In the genomic region with DNA sequence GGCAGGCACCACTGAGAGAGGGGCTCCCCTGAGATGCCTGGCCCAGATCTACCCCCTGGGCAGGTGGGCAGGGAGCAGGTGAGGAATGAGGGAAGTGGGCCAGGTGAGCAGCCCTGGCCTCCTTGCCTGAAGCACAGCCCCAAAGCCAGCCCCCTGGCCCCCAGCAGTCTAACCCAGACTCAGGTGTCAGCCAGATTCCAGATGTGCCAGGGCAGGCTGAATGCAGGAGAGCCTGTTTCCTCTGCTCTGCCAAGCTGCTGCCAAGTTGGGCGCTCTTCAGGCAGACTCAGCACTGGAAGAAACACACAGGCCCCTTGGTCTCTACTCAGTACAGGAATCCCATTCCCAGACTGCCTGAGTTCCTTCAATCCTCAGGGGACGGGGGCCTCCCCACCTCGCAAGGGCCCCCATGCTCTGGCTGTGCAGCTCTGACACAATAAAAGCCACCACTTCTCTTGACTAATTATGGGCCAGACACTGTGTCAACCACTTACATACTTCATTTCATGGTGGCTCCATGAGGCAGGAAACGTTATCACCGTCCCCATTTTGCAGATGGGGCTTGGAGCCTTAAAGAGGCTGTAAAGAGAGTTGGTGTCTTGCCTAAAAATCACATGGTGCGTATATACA, we compare ENCODE assay signal across 16 cellular contexts. TPM values are rescaled to one million over a fixed set of nuclear protein-coding genes. Genes with fewer than 3 reads are reported as not detected.
"Had no signal": no experiment of that assay in that cellular context is flagged by ENCODE, and none has a peak within 500 bp of the region (broad histone marks: within the 10 kb centered on the region; RNA-seq: fewer than 3 reads in every experiment).

No MANE protein-coding gene starts in this region.

- H3K27me3 ChIP-seq: ascending aorta, colonic mucosa, heart left ventricle, vagina had no signal

- H3K4me1 ChIP-seq: colonic mucosa, psoas muscle had no signal

- H3K36me3 ChIP-seq: ascending aorta, colonic mucosa, gastroesophageal sphincter, heart left ventricle, vagina, WERI-Rb-1 had no signal

- H3K9me3 ChIP-seq: ascending aorta, colonic mucosa, gastroesophageal sphincter, heart left ventricle, mucosa of descending colon, psoas muscle, vagina had no signal

- H3K4me3 ChIP-seq: ascending aorta, colonic mucosa, gastroesophageal sphincter, heart left ventricle, mucosa of descending colon, psoas muscle, skin epidermis, vagina had no signal

- H3K27ac ChIP-seq: ascending aorta, colonic mucosa, gastroesophageal sphincter, heart left ventricle, psoas muscle, vagina, WERI-Rb-1 had no signal

- ATAC-seq: activated CD4-positive, alpha-beta T cell treated with anti-CD3 and anti-CD28 coated beads for 36 hours; gastroesophageal sphincter; mucosa of descending colon; psoas muscle; right cardiac atrium had no signal

- DNase-seq: activated CD4-positive, alpha-beta T cell treated with anti-CD3 and anti-CD28 coated beads for 36 hours; activated CD4-positive, alpha-beta T cell treated with anti-CD3 and anti-CD28 coated beads, Interleukin-2, amount 50 U/mL, for 48 hours; activated gamma-delta T cell; colonic mucosa; heart left ventricle; mesenchymal stem cell; naive B cell; psoas muscle; trophoblast cell; WERI-Rb-1 had no signal

RNA-seq across cellular contexts. Expression of a gene that starts 45.0 kb away (rescaled TPM):
- total RNA-seq: ascending aorta had no signal
